10 cellular contexts compared by ENCODE assay signal in the genomic region with DNA sequence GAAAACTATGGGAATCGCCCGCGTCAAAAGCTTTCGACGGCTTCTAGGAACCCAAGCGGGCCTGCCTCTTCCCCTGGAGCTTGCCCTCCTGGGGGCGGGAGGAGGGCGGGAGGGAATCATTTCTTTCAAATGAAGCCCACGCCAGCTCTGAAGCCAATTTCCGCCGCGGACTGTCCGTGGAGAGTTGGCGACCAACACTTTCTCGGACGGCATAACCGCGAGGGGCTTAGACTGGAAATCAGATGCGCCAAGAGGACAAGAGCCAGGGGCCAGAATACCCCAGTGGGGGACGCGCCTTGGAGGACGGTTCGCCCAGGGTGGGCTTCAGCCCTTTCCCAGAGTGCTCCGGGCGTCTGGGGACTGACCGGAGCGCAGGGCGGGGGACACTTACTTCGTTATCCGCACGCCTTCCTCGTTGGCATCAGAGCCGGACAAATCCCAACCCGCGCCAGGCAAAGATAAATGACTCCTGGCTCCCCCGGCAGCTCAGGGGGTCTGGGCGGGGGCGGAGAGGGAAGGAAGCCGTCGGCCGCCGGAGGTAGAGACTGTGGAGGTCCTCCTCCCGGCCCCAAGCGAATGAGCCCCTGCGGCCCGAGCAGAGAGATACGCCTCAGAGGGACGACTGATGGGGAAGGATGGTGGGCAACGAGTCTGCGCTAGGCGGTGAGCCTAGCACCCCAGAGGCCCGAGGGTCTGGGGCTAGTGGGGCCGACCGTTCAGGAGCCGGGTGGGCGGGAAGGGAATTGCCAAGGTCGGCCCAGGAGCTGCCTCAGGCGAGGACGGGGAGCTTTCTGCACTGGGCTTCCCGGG. TPM values are rescaled to one million over a fixed set of nuclear protein-coding genes. Genes with fewer than 3 reads are reported as not detected.
DNase-seq lines count a peak whose midpoint lies in the region; ATAC-seq and TF ChIP-seq lines count a peak whose summit lies in the region.
"Had no signal": no experiment of that assay in that cellular context is flagged by ENCODE, and none has a peak within 500 bp of the region (broad histone marks: within the 10 kb centered on the region; RNA-seq: fewer than 3 reads in every experiment).

No MANE protein-coding gene starts in this region.

- no TSS peak for BruUV-seq in IMR-90 (replicated peaks; lab: Mats Ljungman, UMichigan)

- intact Hi-C loops in IMR-90 (cut with micrococcal nuclease) = no loop called here

- WGBS in IMR-90 (ENCODE audit: extremely low coverage in 2 of 2, insufficient read length in 1 of 2), 2 experiments = 43% methylated on average over 29 of the region's 60 CpGs; no CpG with 5 or more reads in 1 of the 2 experiments

- no peak overlapping the region for H2BK15ac ChIP-seq in IMR-90 (ENCODE audit: low read depth, low read length)

- H2BK5ac ChIP-seq in IMR-90 (ENCODE audit: low read depth, low read length, poor library complexity, severe bottlenecking) = no peak overlapping the region

- H3K36me3 ChIP-seq in IMR-90 (ENCODE audit: control insufficient read depth, insufficient read depth, low read length) (no peaks in the 10 kb centered on the region), BE2C (no peaks in the 10 kb centered on the region)

- no peak overlapping the region for H2BK20ac ChIP-seq in IMR-90 (ENCODE audit: low read depth, low read length)

- no peaks in the 10 kb centered on the region for H3K9me1 ChIP-seq in IMR-90 (ENCODE audit: insufficient read depth, low read length)

- peak overlapping the region; percentile 51 for H3K4me3 ChIP-seq in AG09309 (ENCODE audit: control insufficient read depth, low read depth, low read length)
- H3K4me3 ChIP-seq in IMR-90 (ENCODE audit: insufficient read depth, low read depth, low read length) = no peak overlapping the region
- H3K4me3 ChIP-seq in BE2C (ENCODE audit: low read depth, low read length) = no peak overlapping the region

- H4K20me1 ChIP-seq in IMR-90 (ENCODE audit: insufficient read depth, low read length) = no peaks in the 10 kb centered on the region

- H3K27ac ChIP-seq in IMR-90 (ENCODE audit: insufficient read depth, low read length) (no peak overlapping the region), cingulate gyrus (ENCODE audit: low read depth, low read length) (peak overlapping the region; percentile 47)
- H3K27ac ChIP-seq: epithelial cell of prostate had no signal

- H4K8ac ChIP-seq in IMR-90 (ENCODE audit: low read depth in 2 of 2, low read length in 2 of 2) = 0 out of 4 replicates have a peak overlapping the region, but pooled peaks of 1 of the 2 experiments have one; percentile 44

- TF ChIP-seq RAD21 in IMR-90 (IDR thresholded peaks at IDR 0.05; ENCODE audit: low read length) = no peak

- H3K56ac ChIP-seq in IMR-90 (ENCODE audit: extremely low read depth, insufficient read depth, low read length) = no peak overlapping the region

- no peak overlapping the region; the same call in 1 of the 2 replicates for H3K4me2 ChIP-seq in IMR-90 (ENCODE audit: low read depth, low read length)

- H3K27ac Mint-ChIP-seq in natural killer cell treated with Interleukin-12 subunit alpha and Interleukin-12 subunit beta and Interleukin-15 and Interleukin-18, amount 100 ng/mL, for 72 hours = no peak overlapping the region

- H3K4ac ChIP-seq in IMR-90 (ENCODE audit: low read depth, low read length) = no peak overlapping the region; the same call in 1 of the 2 replicates

- H4K91ac ChIP-seq in IMR-90 (ENCODE audit: insufficient read depth, low read depth, low read length) = 0 out of 2 replicates have a peak overlapping the region, but pooled peaks have one; percentile 52

- no peak overlapping the region for H3K9ac ChIP-seq in IMR-90 (ENCODE audit: low read depth, low read length)

- peak overlapping the region; percentile 9; the same call in 1 of the 2 replicates for H4K5ac ChIP-seq in IMR-90 (ENCODE audit: low read depth, low read length)

- no peaks in the 10 kb centered on the region for H3K9me3 ChIP-seq in IMR-90 (ENCODE audit: control insufficient read depth, insufficient read depth, low read length)
- no peaks in the 10 kb centered on the region for H3K9me3 ChIP-seq in BE2C

- H3K27me3 ChIP-seq in IMR-90 (ENCODE audit: control insufficient read depth, insufficient read depth, low read length) (peaks cover 34% of the 10 kb centered on the region), BE2C (peaks cover 95% of the 10 kb centered on the region)

- in situ Hi-C loops in IMR-90 (cut with MboI; ENCODE audit: low sequenced_read_pairs) = no loop called here

- H2AK9ac ChIP-seq in IMR-90 (replicated peaks; ENCODE audit: low read depth, low read length, poor library complexity) = peak overlapping the region; percentile 5

- H2AK5ac ChIP-seq in IMR-90 (ENCODE audit: low read depth, low read length) = no peak overlapping the region

- TF ChIP-seq POLR2A in IMR-90 (IDR thresholded peaks at IDR 0.05; ENCODE audit: low read depth, low read length) = no peak

- H3K9me3 Mint-ChIP-seq in natural killer cell treated with Interleukin-12 subunit alpha and Interleukin-12 subunit beta and Interleukin-15 and Interleukin-18, amount 100 ng/mL, for 72 hours = peaks cover 3% of the 10 kb centered on the region

- H2AFZ ChIP-seq in IMR-90 (replicated peaks; ENCODE audit: low read length, poor library complexity) = peak overlapping the region; percentile 95

- H3K4me1 Mint-ChIP-seq in natural killer cell treated with Interleukin-12 subunit alpha and Interleukin-12 subunit beta and Interleukin-15 and Interleukin-18, amount 100 ng/mL, for 72 hours (ENCODE audit: low read depth in 2 of 2) = peaks cover 16 to 25% of the 10 kb centered on the region in 2 donors

- H3K4me3 Mint-ChIP-seq in natural killer cell treated with Interleukin-12 subunit alpha and Interleukin-12 subunit beta and Interleukin-15 and Interleukin-18, amount 100 ng/mL, for 72 hours = peak overlapping the region; percentile 61

- no peak overlapping the region for H2BK120ac ChIP-seq in IMR-90 (ENCODE audit: low read depth, low read length)

- H3K14ac ChIP-seq in IMR-90 (replicated peaks; ENCODE audit: low read depth, low read length) = no peak overlapping the region

- no peaks in the 10 kb centered on the region for H3K4me1 ChIP-seq in IMR-90 (ENCODE audit: control insufficient read depth, insufficient read depth, low read length)
- no peaks in the 10 kb centered on the region; the same call in 1 of the 2 replicates for H3K4me1 ChIP-seq in BE2C

- H3K18ac ChIP-seq in IMR-90 (ENCODE audit: low read depth, low read length) = no peak overlapping the region

- POLR2A ChIA-PET in IMR-90 (lab: Charles Lee; ENCODE audit: unreplicated experiment) = interaction anchor here (0.6 kb wide), 1 partner anchor 818 kb away, joined by 12 read pairs; no protein-coding TSS in a partner anchor

- DNase-seq in AG09309 (ENCODE audit: low read depth) = no peak
- no peak for DNase-seq in IMR-90
- no peak for DNase-seq in natural killer cell treated with Interleukin-12 subunit alpha and Interleukin-12 subunit beta and Interleukin-15 and Interleukin-18, amount 100 ng/mL, for 72 hours (ENCODE audit: low spot score)
- no peak for DNase-seq in BE2C
- DNase-seq: NCI-H446 treated with DMSO at 0.1 percent for 48 hours had no signal

- H3K79me1 ChIP-seq in IMR-90 (ENCODE audit: low read depth in 1 of 2, low read length in 2 of 2) = peaks cover 0 to under 1% of the 10 kb centered on the region in 2 experiments; a peak in 1 of 4 replicates

- CTCF ChIA-PET in IMR-90 (lab: Yijun Ruan, JAX) = interaction anchor here (0.6 to 1.3 kb wide), 2 partner anchors 9 to 768 kb away, joined by 3 to 4 read pairs; no protein-coding TSS in a partner anchor

- ATAC-seq in IMR-90 (ENCODE audit: low read depth) = no peak
- no peak for ATAC-seq in natural killer cell treated with Interleukin-12 subunit alpha and Interleukin-12 subunit beta and Interleukin-15 and Interleukin-18, amount 100 ng/mL, for 72 hours
- no peak for ATAC-seq in HG02623 (IDR thresholded peaks at IDR 0.05; ENCODE audit: unreplicated experiment)
- no peak for ATAC-seq in GM19397 (IDR thresholded peaks at IDR 0.05; ENCODE audit: unreplicated experiment)
- no peak for ATAC-seq in GM21723 (IDR thresholded peaks at IDR 0.05; ENCODE audit: unreplicated experiment)

- TF ChIP-seq CTCF in AG09309 (IDR thresholded peaks at IDR 0.05; ENCODE audit: control insufficient read depth, insufficient read depth, low read depth, low read length, missing control alignments) (no peak), IMR-90 (conservative IDR thresholded peaks at IDR 0.05; ENCODE audit: low read depth, low read length) (no peak), BE2C (IDR thresholded peaks at IDR 0.05; ENCODE audit: low read depth, low read length) (no peak)

- no peak overlapping the region for H3K23ac ChIP-seq in IMR-90 (ENCODE audit: low read depth, low read length)

- peaks cover 39 to 47% of the 10 kb centered on the region in 2 donors for H3K27me3 Mint-ChIP-seq in natural killer cell treated with Interleukin-12 subunit alpha and Interleukin-12 subunit beta and Interleukin-15 and Interleukin-18, amount 100 ng/mL, for 72 hours

- H3K36me3 Mint-ChIP-seq in natural killer cell treated with Interleukin-12 subunit alpha and Interleukin-12 subunit beta and Interleukin-15 and Interleukin-18, amount 100 ng/mL, for 72 hours = peaks cover 6% of the 10 kb centered on the region

- dilution Hi-C loops in IMR-90 (cut with HindIII; ENCODE audit: low sequenced_read_pairs, unreplicated experiment) = no loop called here

TF ChIP-seq in IMR-90, 13 proteins besides CTCF, POLR2A, EP300 and RAD21 (continues in another document):
- TF ChIP-seq SMC3 (IDR thresholded peaks at IDR 0.05; ENCODE audit: low read depth, low read length) = no peak
- no peak for TF ChIP-seq ELK1 (IDR thresholded peaks at IDR 0.05; ENCODE audit: borderline replicate concordance, low read depth, low read length)
- no peak for TF ChIP-seq MAFK (IDR thresholded peaks at IDR 0.05; ENCODE audit: low read depth, low read length)
- no peak for TF ChIP-seq FOS (IDR thresholded peaks at IDR 0.05; ENCODE audit: low read depth, low read length)
- no peak for TF ChIP-seq RCOR1 (IDR thresholded peaks at IDR 0.05; ENCODE audit: insufficient replicate concordance, low read length)

RNA-seq across cellular contexts. Expression of gene SATB2, which starts 4.6 kb away (rescaled TPM):
- 8.4 and 9.2 TPM in 2 replicates for total RNA-seq in IMR-90 (2012; rRNA removed)
- polyA plus RNA-seq in IMR-90 (2012; rRNA removed) = 6.2 and 7.4 TPM in 2 replicates
- polyA plus RNA-seq in IMR-90 (2012; cell fraction: cytosol; rRNA removed) = 3.4 and 3.9 TPM in 2 replicates
- 20.7 and 32.9 TPM in 2 replicates for polyA plus RNA-seq in IMR-90 (2012; cell fraction: nucleus; rRNA removed; ENCODE audit: low replicate concordance)
- total RNA-seq in natural killer cell treated with Interleukin-12 subunit alpha and Interleukin-12 subunit beta and Interleukin-15 and Interleukin-18, amount 100 ng/mL, for 72 hours = 1 to 10 TPM in 1 of 2 donors, under 1 TPM in 1; 0.71 to 1.5 TPM
- 3.2 TPM for polyA plus RNA-seq in BE2C (2012; ENCODE audit: insufficient read depth, insufficient read length, low read depth)
